Comparison of ENCODE assay signal across 16 cellular contexts in the genomic region with DNA sequence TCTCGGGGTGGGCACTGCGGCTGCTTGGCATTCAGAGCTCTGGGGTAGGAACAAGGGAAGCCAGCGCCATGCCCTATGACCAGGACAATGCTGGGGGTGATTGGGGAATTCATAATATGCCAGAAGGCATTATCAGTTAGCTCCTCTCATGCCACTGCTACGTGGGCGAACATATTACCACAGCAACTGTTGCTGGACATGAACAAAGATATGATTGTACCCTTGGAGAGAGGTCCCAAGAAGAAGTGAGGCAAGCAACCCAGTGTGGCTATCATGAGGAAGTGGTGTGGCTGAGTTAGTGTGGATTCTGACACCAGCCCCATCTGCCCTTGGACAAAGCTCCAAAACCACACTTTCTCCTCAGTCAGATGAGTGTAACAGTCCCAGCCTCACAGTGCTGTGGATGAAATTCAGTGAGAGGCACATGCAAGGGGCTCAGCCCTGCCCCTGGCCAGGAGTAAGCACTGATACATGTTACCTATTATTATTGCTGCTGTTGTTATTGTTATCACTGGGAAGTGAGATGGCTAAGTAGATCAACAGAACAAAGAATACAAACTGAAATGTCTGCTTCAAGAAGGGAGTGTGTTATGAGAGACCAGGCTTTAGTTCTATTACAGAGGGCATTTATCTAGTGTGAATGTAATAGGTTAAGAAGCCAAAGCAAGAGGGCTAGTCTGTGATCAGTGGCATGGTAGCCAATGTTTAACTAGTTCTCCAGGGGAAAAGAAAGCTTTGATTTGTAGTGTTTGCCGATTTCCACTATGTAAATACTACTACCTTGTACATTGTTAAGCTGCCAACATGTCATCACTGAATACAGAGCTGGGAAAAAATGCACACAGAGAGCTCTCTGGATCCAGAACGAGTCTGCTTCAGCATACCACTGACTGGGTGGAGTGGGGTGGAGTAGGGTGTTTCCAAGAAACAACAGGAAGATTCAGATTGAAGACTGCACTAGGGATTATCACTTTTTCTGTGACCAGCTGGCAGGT.
DNase-seq lines count a peak whose midpoint lies in the region; ATAC-seq, FAIRE-seq and TF ChIP-seq lines count a peak whose summit lies in the region.
"Had no signal": no experiment of that assay in that cellular context is flagged by ENCODE, and none has a peak within 500 bp of the region (broad histone marks: within the 10 kb centered on the region; RNA-seq: fewer than 3 reads in every experiment).

No MANE protein-coding gene starts in this region.

- peak overlapping the region; percentile 87 for H3K27ac Mint-ChIP-seq in Caco-2 (ENCODE audit: unreplicated experiment)
- H3K27ac Mint-ChIP-seq in T-helper 17 cell, result no peak overlapping the region
- no peak overlapping the region for H3K27ac Mint-ChIP-seq in naive thymus-derived CD8-positive, alpha-beta T cell
- H3K27ac Mint-ChIP-seq: activated naive CD4-positive, alpha-beta T cell treated with anti-CD3 and anti-CD28 coated beads, Interleukin-2, amount 50 U/mL, for 24 hours; T-helper 2 cell treated with Interferon-gamma antibody and Interleukin-4, amounts not matched to agents 5 μg/mL and 100 μg/mL, for 36 hours had no signal

- no peaks in the 10 kb centered on the region for H3K27me3 Mint-ChIP-seq in Caco-2 (ENCODE audit: insufficient read depth, unreplicated experiment)
- H3K27me3 Mint-ChIP-seq in T-helper 17 cell, result no peaks in the 10 kb centered on the region
- peaks cover under 1 to 27% (median 4%) of the 10 kb centered on the region in 5 donors for H3K27me3 Mint-ChIP-seq in naive thymus-derived CD8-positive, alpha-beta T cell
- H3K27me3 Mint-ChIP-seq: CD4-positive, CD25-positive, alpha-beta regulatory T cell had no signal

- H3K4me3 ChIP-seq in Caco-2 (ENCODE audit: low read depth, low read length), result no peak overlapping the region
- no peak overlapping the region for H3K4me3 ChIP-seq in bronchial epithelial cell (ENCODE audit: low read depth, low read length)
- H3K4me3 ChIP-seq in lung, result no peak overlapping the region
- H3K4me3 ChIP-seq: psoas muscle had no signal

- H3K36me3 ChIP-seq in Caco-2 (ENCODE audit: control insufficient read depth, insufficient read depth, low read length), result no peaks in the 10 kb centered on the region
- no peaks in the 10 kb centered on the region for H3K36me3 ChIP-seq in bronchial epithelial cell (ENCODE audit: control insufficient read depth, insufficient read depth, low read length)
- H3K36me3 ChIP-seq in lung (ENCODE audit: control insufficient read depth in 2 of 2, insufficient read depth in 2 of 2, low read length in 2 of 2), result no peaks in the 10 kb centered on the region

- peak; percentile 88 for ATAC-seq in lung (ENCODE audit: insufficient read depth, low FRiP score)
- ATAC-seq in T-helper 17 cell, result no peak
- ATAC-seq in naive thymus-derived CD8-positive, alpha-beta T cell, result no peak
- ATAC-seq: psoas muscle had no signal

- peaks cover 26% of the 10 kb centered on the region for H3K4me1 ChIP-seq in Caco-2
- H3K4me1 ChIP-seq in lung (ENCODE audit: control insufficient read depth in 2 of 2, insufficient read depth in 2 of 2, low read length in 2 of 2), result peaks cover 0 to 5% of the 10 kb centered on the region in 2 donors
- H3K4me1 ChIP-seq: psoas muscle had no signal

- BruUV-seq in Caco-2 (replicated peaks; lab: Mats Ljungman, UMichigan), result no TSS peak

- TF ChIP-seq CTCF in Caco-2 (IDR thresholded peaks at IDR 0.05; ENCODE audit: insufficient read depth in 1 of 2, low read depth in 1 of 2, low read length in 1 of 2, severe bottlenecking in 1 of 2, unreplicated experiment in 1 of 2) (no peak), bronchial epithelial cell (IDR thresholded peaks at IDR 0.05; ENCODE audit: insufficient read depth, low read length, severe bottlenecking) (no peak), lung (IDR thresholded peaks at IDR 0.05; ENCODE audit: control extremely low read depth, extremely low read depth) (no peak)

- WGBS in lung, 2 donors, result 72 to 79% methylated on average over 7 of the region's 7 CpGs

- H3K4me1 Mint-ChIP-seq in Caco-2 (ENCODE audit: low read depth, unreplicated experiment) (peaks cover 31% of the 10 kb centered on the region), T-helper 17 cell (no peaks in the 10 kb centered on the region)
- H3K4me1 Mint-ChIP-seq in naive thymus-derived CD8-positive, alpha-beta T cell, result no peaks in the 10 kb centered on the region
- H3K4me1 Mint-ChIP-seq: activated naive CD4-positive, alpha-beta T cell treated with anti-CD3 and anti-CD28 coated beads, Interleukin-2, amount 50 U/mL, for 24 hours; CD4-positive, CD25-positive, alpha-beta regulatory T cell had no signal

- FAIRE-seq in bronchial epithelial cell (lab: Jason Lieb, UNC), result peak; percentile 32
- FAIRE-seq: H1 had no signal

- intact Hi-C loops in Caco-2 (cut with micrococcal nuclease; ENCODE audit: unreplicated experiment), result loop anchor here (1.0 to 5.0 kb wide), 2 partner anchors 8 to 105 kb away; no protein-coding TSS in a partner anchor

- H3K9me3 ChIP-seq in Caco-2 (no peaks in the 10 kb centered on the region), lung (ENCODE audit: control insufficient read depth in 2 of 2, insufficient read depth in 1 of 2, low read length in 1 of 2) (no peaks in the 10 kb centered on the region), T-helper 17 cell (ENCODE audit: control insufficient read depth, low read length, poor library complexity, severe bottlenecking) (no peaks in the 10 kb centered on the region)
- H3K9me3 ChIP-seq: psoas muscle had no signal

- H3K27me3 ChIP-seq in Caco-2 (replicated peaks; ENCODE audit: control insufficient read depth, insufficient read depth, low read length), result no peaks in the 10 kb centered on the region
- H3K27me3 ChIP-seq in bronchial epithelial cell (ENCODE audit: control insufficient read depth, insufficient read depth, low read length), result peaks cover 6% of the 10 kb centered on the region
- H3K27me3 ChIP-seq in lung (ENCODE audit: control insufficient read depth, insufficient read depth), result no peaks in the 10 kb centered on the region

- no peaks in the 10 kb centered on the region for H3K9me3 Mint-ChIP-seq in Caco-2 (ENCODE audit: unreplicated experiment)
- peaks cover 0 to 14% (median under 1%) of the 10 kb centered on the region in 9 donors for H3K9me3 Mint-ChIP-seq in naive thymus-derived CD8-positive, alpha-beta T cell
- H3K9me3 Mint-ChIP-seq: activated naive CD4-positive, alpha-beta T cell treated with anti-CD3 and anti-CD28 coated beads, Interleukin-2, amount 50 U/mL, for 24 hours; T-helper 2 cell treated with Interferon-gamma antibody and Interleukin-4, amounts not matched to agents 5 μg/mL and 100 μg/mL, for 36 hours had no signal

- H3K4me3 Mint-ChIP-seq in Caco-2 (ENCODE audit: unreplicated experiment) (peak overlapping the region; percentile 13), T-helper 17 cell (no peak overlapping the region)
- H3K4me3 Mint-ChIP-seq in naive thymus-derived CD8-positive, alpha-beta T cell, result no peak overlapping the region
- H3K4me3 Mint-ChIP-seq: activated naive CD4-positive, alpha-beta T cell treated with anti-CD3 and anti-CD28 coated beads, Interleukin-2, amount 50 U/mL, for 24 hours; CD4-positive, CD25-positive, alpha-beta regulatory T cell; T-helper 2 cell treated with Interferon-gamma antibody and Interleukin-4, amounts not matched to agents 5 μg/mL and 100 μg/mL, for 36 hours had no signal

- POLR2A ChIA-PET in Caco-2 (lab: Charles Lee), result no interaction called here
- POLR2A ChIA-PET in naive thymus-derived CD8-positive, alpha-beta T cell (lab: Charles Lee), result interaction anchor here (0.5 kb wide), 1 partner anchor 871 kb away, joined by 3 read pairs; no protein-coding TSS in a partner anchor

- CTCF ChIA-PET in Caco-2 (lab: Charles Lee), result interaction anchor here (0.8 kb wide), 1 partner anchor 91 kb away, joined by 3 read pairs; no protein-coding TSS in a partner anchor

- H3K27ac ChIP-seq in lung (ENCODE audit: low read depth in 1 of 2, low read length in 1 of 2), result no peak overlapping the region
- H3K27ac ChIP-seq: psoas muscle had no signal

- H3K36me3 Mint-ChIP-seq in Caco-2 (ENCODE audit: insufficient read depth, unreplicated experiment) (no peaks in the 10 kb centered on the region), T-helper 17 cell (ENCODE audit: low read depth) (no peaks in the 10 kb centered on the region)
- peaks cover 0 to 7% (median 0%) of the 10 kb centered on the region in 3 donors for H3K36me3 Mint-ChIP-seq in naive thymus-derived CD8-positive, alpha-beta T cell
- H3K36me3 Mint-ChIP-seq: activated naive CD4-positive, alpha-beta T cell treated with anti-CD3 and anti-CD28 coated beads, Interleukin-2, amount 50 U/mL, for 24 hours; CD4-positive, CD25-positive, alpha-beta regulatory T cell had no signal

- DNase-seq in Caco-2, result peak; percentile 62 to 65
- peak; percentile 95 for DNase-seq in NCI-H2029 (lab: John Stamatoyannopoulos, UW)
- peak; percentile 38 for DNase-seq in bronchial epithelial cell (ENCODE audit: low read depth)
- peak; percentile 52 for DNase-seq in lung (ENCODE audit: low spot score)
- DNase-seq in T-helper 17 cell, result no peak
- DNase-seq in NCI-H1930 (lab: John Stamatoyannopoulos, UW), result no peak
- no peak for DNase-seq in naive thymus-derived CD8-positive, alpha-beta T cell
- DNase-seq in AG08396 (ENCODE audit: low spot score), result no peak
- DNase-seq: activated CD8-positive, alpha-beta memory T cell treated with anti-CD3 and anti-CD28 coated beads for 24 hours; CD4-positive, CD25-positive, alpha-beta regulatory T cell; cortex of kidney; NCI-H1048; psoas muscle had no signal

Comparison
In these comparisons a context has a peak if more than half of its experiments do, and no peak if none do; other contexts are left out.
1. DNase-seq: peak in Caco-2 (2 of 2), NCI-H2029 (single experiment), bronchial epithelial cell (single experiment) and lung (single experiment); none in T-helper 17 cell (0 of 3), NCI-H1930 (0 of 2), naive thymus-derived CD8-positive, alpha-beta T cell (0 of 10) and AG08396 (single experiment).